In the genomic region with DNA sequence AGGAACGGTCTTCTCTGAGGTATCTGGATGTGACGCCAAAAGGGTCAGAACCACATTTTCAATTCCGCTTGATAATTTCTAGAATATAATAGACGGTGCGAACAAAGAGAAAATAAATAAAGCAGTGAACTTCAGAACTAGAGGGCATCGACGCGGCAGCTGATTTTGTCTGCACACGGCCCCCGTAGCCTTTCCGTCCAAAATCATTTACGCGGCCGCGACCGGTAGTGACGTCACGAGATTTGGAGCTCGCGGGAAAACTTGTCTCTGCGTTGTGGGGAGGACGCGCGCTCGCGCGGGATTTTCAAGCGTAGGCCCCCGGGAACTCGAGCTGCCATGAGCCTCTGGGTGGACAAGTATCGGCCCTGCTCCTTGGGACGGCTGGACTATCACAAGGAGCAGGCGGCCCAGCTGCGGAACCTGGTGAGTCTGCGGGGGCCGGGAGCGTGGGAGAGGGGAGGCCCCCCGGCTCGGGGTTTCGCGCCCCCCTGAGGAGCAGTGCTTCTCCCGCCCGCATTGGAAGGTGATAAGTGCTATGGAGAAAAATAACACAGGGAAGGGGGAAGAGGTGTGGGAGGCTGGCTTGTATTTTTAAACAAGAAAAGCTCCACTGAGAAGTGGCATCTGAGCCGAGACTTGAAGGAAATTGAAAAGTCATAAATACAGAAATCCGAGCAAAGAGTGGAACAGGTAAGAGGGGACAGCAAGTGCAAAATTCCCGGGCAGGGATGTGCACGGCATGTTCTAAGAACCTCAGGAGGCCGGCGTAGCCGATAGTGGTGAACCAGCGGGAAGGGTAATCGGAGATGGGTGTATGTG, we compare ENCODE assay signal across 1 cellular context.
TF ChIP-seq lines count a peak whose summit lies in the region.

A gene with protein sequence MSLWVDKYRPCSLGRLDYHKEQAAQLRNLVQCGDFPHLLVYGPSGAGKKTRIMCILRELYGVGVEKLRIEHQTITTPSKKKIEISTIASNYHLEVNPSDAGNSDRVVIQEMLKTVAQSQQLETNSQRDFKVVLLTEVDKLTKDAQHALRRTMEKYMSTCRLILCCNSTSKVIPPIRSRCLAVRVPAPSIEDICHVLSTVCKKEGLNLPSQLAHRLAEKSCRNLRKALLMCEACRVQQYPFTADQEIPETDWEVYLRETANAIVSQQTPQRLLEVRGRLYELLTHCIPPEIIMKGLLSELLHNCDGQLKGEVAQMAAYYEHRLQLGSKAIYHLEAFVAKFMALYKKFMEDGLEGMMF (plus strand): TSS at position 307 of the 819 bp plus-strand sequence. CDS start 30 bp downstream, at position 337.

TF ChIP-seq in HEK293, 187 proteins besides CTCF, POLR2A, EP300 and RAD21 (continued from another document and continues in another):
- TF ChIP-seq, protein P1, sequence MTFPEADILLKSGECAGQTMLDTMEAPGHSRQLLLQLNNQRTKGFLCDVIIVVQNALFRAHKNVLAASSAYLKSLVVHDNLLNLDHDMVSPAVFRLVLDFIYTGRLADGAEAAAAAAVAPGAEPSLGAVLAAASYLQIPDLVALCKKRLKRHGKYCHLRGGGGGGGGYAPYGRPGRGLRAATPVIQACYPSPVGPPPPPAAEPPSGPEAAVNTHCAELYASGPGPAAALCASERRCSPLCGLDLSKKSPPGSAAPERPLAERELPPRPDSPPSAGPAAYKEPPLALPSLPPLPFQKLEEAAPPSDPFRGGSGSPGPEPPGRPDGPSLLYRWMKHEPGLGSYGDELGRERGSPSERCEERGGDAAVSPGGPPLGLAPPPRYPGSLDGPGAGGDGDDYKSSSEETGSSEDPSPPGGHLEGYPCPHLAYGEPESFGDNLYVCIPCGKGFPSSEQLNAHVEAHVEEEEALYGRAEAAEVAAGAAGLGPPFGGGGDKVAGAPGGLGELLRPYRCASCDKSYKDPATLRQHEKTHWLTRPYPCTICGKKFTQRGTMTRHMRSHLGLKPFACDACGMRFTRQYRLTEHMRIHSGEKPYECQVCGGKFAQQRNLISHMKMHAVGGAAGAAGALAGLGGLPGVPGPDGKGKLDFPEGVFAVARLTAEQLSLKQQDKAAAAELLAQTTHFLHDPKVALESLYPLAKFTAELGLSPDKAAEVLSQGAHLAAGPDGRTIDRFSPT (tag by site-specific recombination; IDR thresholded peaks at IDR 0.05) = peak; percentile 45; the same call in 1 of the 2 replicates
- 0 out of 2 replicates have a peak, but pooled peaks have one; percentile 7 for TF ChIP-seq ZNF341 (tag by site-specific recombination; IDR thresholded peaks at IDR 0.05; ENCODE audit: low read depth)
- TF ChIP-seq, protein P2, sequence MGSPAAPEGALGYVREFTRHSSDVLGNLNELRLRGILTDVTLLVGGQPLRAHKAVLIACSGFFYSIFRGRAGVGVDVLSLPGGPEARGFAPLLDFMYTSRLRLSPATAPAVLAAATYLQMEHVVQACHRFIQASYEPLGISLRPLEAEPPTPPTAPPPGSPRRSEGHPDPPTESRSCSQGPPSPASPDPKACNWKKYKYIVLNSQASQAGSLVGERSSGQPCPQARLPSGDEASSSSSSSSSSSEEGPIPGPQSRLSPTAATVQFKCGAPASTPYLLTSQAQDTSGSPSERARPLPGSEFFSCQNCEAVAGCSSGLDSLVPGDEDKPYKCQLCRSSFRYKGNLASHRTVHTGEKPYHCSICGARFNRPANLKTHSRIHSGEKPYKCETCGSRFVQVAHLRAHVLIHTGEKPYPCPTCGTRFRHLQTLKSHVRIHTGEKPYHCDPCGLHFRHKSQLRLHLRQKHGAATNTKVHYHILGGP (tag by site-specific recombination; IDR thresholded peaks at IDR 0.05) = no peak
- no peak for TF ChIP-seq ZNF560 (tag by site-specific recombination; IDR thresholded peaks at IDR 0.05; ENCODE audit: borderline replicate concordance)
- TF ChIP-seq KLF9 (tag by site-specific recombination; IDR thresholded peaks at IDR 0.05; ENCODE audit: low read depth) = peak; percentile 27; the same call in 1 of the 2 replicates
- no peak for TF ChIP-seq ZNF426 (tag by site-specific recombination; IDR thresholded peaks at IDR 0.05)
- TF ChIP-seq, protein P3, sequence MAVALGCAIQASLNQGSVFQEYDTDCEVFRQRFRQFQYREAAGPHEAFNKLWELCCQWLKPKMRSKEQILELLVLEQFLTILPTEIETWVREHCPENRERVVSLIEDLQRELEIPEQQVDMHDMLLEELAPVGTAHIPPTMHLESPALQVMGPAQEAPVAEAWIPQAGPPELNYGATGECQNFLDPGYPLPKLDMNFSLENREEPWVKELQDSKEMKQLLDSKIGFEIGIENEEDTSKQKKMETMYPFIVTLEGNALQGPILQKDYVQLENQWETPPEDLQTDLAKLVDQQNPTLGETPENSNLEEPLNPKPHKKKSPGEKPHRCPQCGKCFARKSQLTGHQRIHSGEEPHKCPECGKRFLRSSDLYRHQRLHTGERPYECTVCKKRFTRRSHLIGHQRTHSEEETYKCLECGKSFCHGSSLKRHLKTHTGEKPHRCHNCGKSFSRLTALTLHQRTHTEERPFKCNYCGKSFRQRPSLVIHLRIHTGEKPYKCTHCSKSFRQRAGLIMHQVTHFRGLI (tag by site-specific recombination; IDR thresholded peaks at IDR 0.05) = no peak
- no peak for TF ChIP-seq ZNF214 (tag by site-specific recombination; IDR thresholded peaks at IDR 0.05; ENCODE audit: borderline replicate concordance)
- no peak; the same call in 1 of the 2 replicates for TF ChIP-seq ZNF677 (tag by site-specific recombination; IDR thresholded peaks at IDR 0.05)
- TF ChIP-seq PRDM1 (tag by site-specific recombination; IDR thresholded peaks at IDR 0.05) = no peak
- TF ChIP-seq ZNF555 (tag by site-specific recombination; conservative IDR thresholded peaks at IDR 0.05) = no peak
- no peak for TF ChIP-seq ZNF292 (tag by site-specific recombination; IDR thresholded peaks at IDR 0.05; ENCODE audit: borderline replicate concordance, low read depth)
- TF ChIP-seq GLI4 (tag by site-specific recombination; IDR thresholded peaks at IDR 0.05) = peak; percentile 80
- TF ChIP-seq KLF17 (tag by site-specific recombination; IDR thresholded peaks at IDR 0.05) = peak; percentile 47; the same call in 1 of the 2 replicates
- no peak for TF ChIP-seq ZNF776 (tag by site-specific recombination; IDR thresholded peaks at IDR 0.05; ENCODE audit: borderline replicate concordance)
- TF ChIP-seq, protein P4, sequence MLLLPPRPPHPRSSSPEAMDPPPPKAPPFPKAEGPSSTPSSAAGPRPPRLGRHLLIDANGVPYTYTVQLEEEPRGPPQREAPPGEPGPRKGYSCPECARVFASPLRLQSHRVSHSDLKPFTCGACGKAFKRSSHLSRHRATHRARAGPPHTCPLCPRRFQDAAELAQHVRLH (tag by site-specific recombination; IDR thresholded peaks at IDR 0.05) = peak; percentile 94
- peak; percentile 54; the same call in 1 of the 2 replicates for TF ChIP-seq KLF8 (tag by site-specific recombination; IDR thresholded peaks at IDR 0.05)
- TF ChIP-seq ZNF624 (tag by site-specific recombination; IDR thresholded peaks at IDR 0.05) = no peak
- no peak for TF ChIP-seq ZNF19 (tag by site-specific recombination; IDR thresholded peaks at IDR 0.05; ENCODE audit: low read depth)
- no peak for TF ChIP-seq ZNF146 (tag by site-specific recombination; IDR thresholded peaks at IDR 0.05)
- TF ChIP-seq ZNF404 (tag by site-specific recombination; IDR thresholded peaks at IDR 0.05) = no peak
- no peak for TF ChIP-seq ZNF510 (tag by site-specific recombination; IDR thresholded peaks at IDR 0.05; ENCODE audit: insufficient replicate concordance)
- peak; percentile 38; the same call in 1 of the 2 replicates for TF ChIP-seq MZF1 (tag by site-specific recombination; IDR thresholded peaks at IDR 0.05; ENCODE audit: borderline replicate concordance)
- TF ChIP-seq ZNF133 (tag by site-specific recombination; IDR thresholded peaks at IDR 0.05) = no peak
- TF ChIP-seq PRDM4 (tag by site-specific recombination; IDR thresholded peaks at IDR 0.05) = peak; percentile 52; the same call in 1 of the 2 replicates
- TF ChIP-seq, protein P5, sequence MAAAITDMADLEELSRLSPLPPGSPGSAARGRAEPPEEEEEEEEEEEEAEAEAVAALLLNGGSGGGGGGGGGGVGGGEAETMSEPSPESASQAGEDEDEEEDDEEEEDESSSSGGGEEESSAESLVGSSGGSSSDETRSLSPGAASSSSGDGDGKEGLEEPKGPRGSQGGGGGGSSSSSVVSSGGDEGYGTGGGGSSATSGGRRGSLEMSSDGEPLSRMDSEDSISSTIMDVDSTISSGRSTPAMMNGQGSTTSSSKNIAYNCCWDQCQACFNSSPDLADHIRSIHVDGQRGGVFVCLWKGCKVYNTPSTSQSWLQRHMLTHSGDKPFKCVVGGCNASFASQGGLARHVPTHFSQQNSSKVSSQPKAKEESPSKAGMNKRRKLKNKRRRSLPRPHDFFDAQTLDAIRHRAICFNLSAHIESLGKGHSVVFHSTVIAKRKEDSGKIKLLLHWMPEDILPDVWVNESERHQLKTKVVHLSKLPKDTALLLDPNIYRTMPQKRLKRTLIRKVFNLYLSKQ (tag by site-specific recombination; IDR thresholded peaks at IDR 0.05; ENCODE audit: borderline replicate concordance) = no peak
- no peak for TF ChIP-seq ZNF223 (tag by site-specific recombination; IDR thresholded peaks at IDR 0.05)
- TF ChIP-seq ZNF416 (tag by site-specific recombination; IDR thresholded peaks at IDR 0.05) = no peak
- TF ChIP-seq SETDB1 (IDR thresholded peaks at IDR 0.05; ENCODE audit: insufficient read length, low read length) = no peak
- peak; percentile 84 for TF ChIP-seq ZXDB (tag by site-specific recombination; IDR thresholded peaks at IDR 0.05)
- TF ChIP-seq GLI2 (tag by site-specific recombination; IDR thresholded peaks at IDR 0.05; ENCODE audit: borderline replicate concordance, low read depth) = no peak
- TF ChIP-seq EGR2 (tag by site-specific recombination; IDR thresholded peaks at IDR 0.05; ENCODE audit: low read depth) = peak; percentile 96
- TF ChIP-seq, protein P6, sequence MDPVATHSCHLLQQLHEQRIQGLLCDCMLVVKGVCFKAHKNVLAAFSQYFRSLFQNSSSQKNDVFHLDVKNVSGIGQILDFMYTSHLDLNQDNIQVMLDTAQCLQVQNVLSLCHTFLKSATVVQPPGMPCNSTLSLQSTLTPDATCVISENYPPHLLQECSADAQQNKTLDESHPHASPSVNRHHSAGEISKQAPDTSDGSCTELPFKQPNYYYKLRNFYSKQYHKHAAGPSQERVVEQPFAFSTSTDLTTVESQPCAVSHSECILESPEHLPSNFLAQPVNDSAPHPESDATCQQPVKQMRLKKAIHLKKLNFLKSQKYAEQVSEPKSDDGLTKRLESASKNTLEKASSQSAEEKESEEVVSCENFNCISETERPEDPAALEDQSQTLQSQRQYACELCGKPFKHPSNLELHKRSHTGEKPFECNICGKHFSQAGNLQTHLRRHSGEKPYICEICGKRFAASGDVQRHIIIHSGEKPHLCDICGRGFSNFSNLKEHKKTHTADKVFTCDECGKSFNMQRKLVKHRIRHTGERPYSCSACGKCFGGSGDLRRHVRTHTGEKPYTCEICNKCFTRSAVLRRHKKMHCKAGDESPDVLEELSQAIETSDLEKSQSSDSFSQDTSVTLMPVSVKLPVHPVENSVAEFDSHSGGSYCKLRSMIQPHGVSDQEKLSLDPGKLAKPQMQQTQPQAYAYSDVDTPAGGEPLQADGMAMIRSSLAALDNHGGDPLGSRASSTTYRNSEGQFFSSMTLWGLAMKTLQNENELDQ (tag by site-specific recombination; IDR thresholded peaks at IDR 0.05; ENCODE audit: low read depth) = no peak
- TF ChIP-seq ZNF302 (tag by site-specific recombination; IDR thresholded peaks at IDR 0.05; ENCODE audit: low read depth) = no peak
- peak; percentile 41; the same call in 1 of the 2 replicates for TF ChIP-seq ZNF10 (tag by site-specific recombination; IDR thresholded peaks at IDR 0.05)
- no peak; the same call in none of the 2 replicates for TF ChIP-seq ZBTB8A (tag by site-specific recombination; IDR thresholded peaks at IDR 0.05)
- no peak for TF ChIP-seq ZNF23 (tag by site-specific recombination; IDR thresholded peaks at IDR 0.05; ENCODE audit: borderline replicate concordance)
- TF ChIP-seq ZNF514 (tag by site-specific recombination; IDR thresholded peaks at IDR 0.05) = no peak
- TF ChIP-seq ZNF280D (tag by site-specific recombination; IDR thresholded peaks at IDR 0.05) = no peak
- no peak for TF ChIP-seq SCRT1 (tag by site-specific recombination; IDR thresholded peaks at IDR 0.05; ENCODE audit: borderline replicate concordance)
